9 cellular contexts compared by ENCODE assay signal in the genomic region with DNA sequence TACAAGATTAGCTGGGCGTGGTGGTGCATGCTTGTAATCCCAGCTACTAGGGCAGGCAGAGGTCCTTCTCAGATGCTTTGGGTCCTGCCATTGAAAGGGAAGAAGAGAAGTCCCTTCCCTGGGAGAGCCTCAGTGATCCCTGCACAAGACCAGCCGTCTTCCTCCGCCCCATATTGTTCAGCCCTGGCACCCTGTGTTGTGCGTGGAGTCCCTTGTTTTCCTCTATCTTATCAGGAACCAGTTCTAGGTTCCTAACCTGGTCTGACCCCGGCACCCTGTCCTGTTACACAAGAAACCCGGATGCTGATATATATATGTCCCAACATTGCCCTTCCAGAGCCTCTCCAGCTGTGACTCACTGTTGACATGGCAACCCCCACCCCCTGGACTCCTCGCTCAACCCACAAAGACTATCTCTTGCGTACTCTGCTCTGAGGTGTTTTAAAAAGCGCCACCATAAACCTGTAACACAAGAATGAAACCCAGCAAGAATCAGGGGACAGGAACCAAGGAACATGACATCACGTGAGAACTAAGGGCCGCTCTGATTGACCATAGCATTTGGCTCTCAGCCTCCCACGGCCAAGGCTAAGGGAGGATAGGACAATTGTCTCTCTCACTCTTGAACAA. TPM values are rescaled to one million over a fixed set of nuclear protein-coding genes. Genes with fewer than 3 reads are reported as not detected.
DNase-seq lines count a peak whose midpoint lies in the region; ATAC-seq, FAIRE-seq and TF ChIP-seq lines count a peak whose summit lies in the region.
"Had no signal": no experiment of that assay in that cellular context is flagged by ENCODE, and none has a peak within 500 bp of the region (broad histone marks: within the 10 kb centered on the region; RNA-seq: fewer than 3 reads in every experiment).

No MANE protein-coding gene starts in this region.

- H2BK15ac ChIP-seq in mesenchymal stem cell (ENCODE audit: low read depth, poor library complexity, severe bottlenecking), result no peak overlapping the region

- H3K27me3 Mint-ChIP-seq in Calu3 (ENCODE audit: unreplicated experiment), result no peaks in the 10 kb centered on the region

- no peak overlapping the region for H3K27ac ChIP-seq in mesenchymal stem cell (ENCODE audit: low read length, poor library complexity, severe bottlenecking)
- H3K27ac ChIP-seq: ascending aorta had no signal

- peaks cover 33% of the 10 kb centered on the region for H3K4me1 Mint-ChIP-seq in Calu3 (ENCODE audit: low read depth, unreplicated experiment)

- H3K4me1 ChIP-seq in adipocyte (ENCODE audit: control insufficient read depth, insufficient read depth, low read length) (peaks cover 51% of the 10 kb centered on the region), mesenchymal stem cell (ENCODE audit: control insufficient read depth, insufficient read depth, low read depth, low read length) (peaks cover 9% of the 10 kb centered on the region)

- no peak overlapping the region for H2AK5ac ChIP-seq in mesenchymal stem cell (ENCODE audit: low read length, severe bottlenecking)

- H3K4me3 Mint-ChIP-seq in Calu3 (ENCODE audit: low read depth, unreplicated experiment), result no peak overlapping the region

- BruUV-seq in Calu3 (replicated peaks; lab: Mats Ljungman, UMichigan), result no TSS peak

- TF ChIP-seq CTCF in Calu3 (IDR thresholded peaks at IDR 0.05; ENCODE audit: unreplicated experiment), result no peak

- H4K8ac ChIP-seq in mesenchymal stem cell (ENCODE audit: low read length), result no peak overlapping the region

- no peak for FAIRE-seq in HTR-8/SVneo (lab: Jason Lieb, UNC)

- H3K36me3 ChIP-seq in adipocyte (ENCODE audit: control insufficient read depth, insufficient read depth, low read length, severe bottlenecking), result no peaks in the 10 kb centered on the region
- H3K36me3 ChIP-seq in mesenchymal stem cell (ENCODE audit: control insufficient read depth in 1 of 2, insufficient read depth in 2 of 2, low read depth in 1 of 2, low read length in 2 of 2), result peaks cover 0 to 23% of the 10 kb centered on the region in 2 experiments
- H3K36me3 ChIP-seq: ascending aorta had no signal

- no peak overlapping the region for H4K91ac ChIP-seq in mesenchymal stem cell (ENCODE audit: low read length)

- H3K4me2 ChIP-seq in mesenchymal stem cell (ENCODE audit: low read length, poor library complexity, severe bottlenecking), result no peak overlapping the region

- DNase-seq in Calu3, result peak; percentile 76
- DNase-seq in HTR-8/SVneo (ENCODE audit: insufficient read length, low spot score), result peak; percentile 69
- DNase-seq in adipocyte (ENCODE audit: low read depth), result peak; percentile 15
- peak; percentile 80 for DNase-seq in mesenchymal stem cell
- DNase-seq in NCI-H2081 treated with DMSO at 0.1 percent for 48 hours (lab: John Stamatoyannopoulos, UW), result no peak
- DNase-seq in activated T-cell treated with anti-CD3 and anti-CD28 coated beads for 4 hours, result no peak

- no peaks in the 10 kb centered on the region for H3K9me3 Mint-ChIP-seq in Calu3 (ENCODE audit: low read depth, unreplicated experiment)

- no peak overlapping the region for H3K23ac ChIP-seq in mesenchymal stem cell (ENCODE audit: low read length in 2 of 2)

- peak overlapping the region; percentile 62 for H3K27ac Mint-ChIP-seq in Calu3 (ENCODE audit: unreplicated experiment)

- intact Hi-C loops in Calu3 (cut with micrococcal nuclease; ENCODE audit: unreplicated experiment), result no loop called here

- H3K27me3 ChIP-seq in adipocyte (replicated peaks; ENCODE audit: control insufficient read depth, insufficient read depth, low read length), result no peaks in the 10 kb centered on the region
- peaks cover 0 to 39% of the 10 kb centered on the region in 2 experiments for H3K27me3 ChIP-seq in mesenchymal stem cell (ENCODE audit: control insufficient read depth in 1 of 2, insufficient read depth in 1 of 2, low read length in 2 of 2)
- H3K27me3 ChIP-seq: ascending aorta had no signal

- H2AFZ ChIP-seq in mesenchymal stem cell (ENCODE audit: low read depth, low read length), result no peak overlapping the region

- no peak overlapping the region for H2BK120ac ChIP-seq in mesenchymal stem cell (ENCODE audit: low read depth, low read length)

- H3K9ac ChIP-seq in adipocyte (ENCODE audit: low read length), result no peak overlapping the region
- peak overlapping the region; percentile 64 for H3K9ac ChIP-seq in mesenchymal stem cell (ENCODE audit: low read length)

- H3K4ac ChIP-seq in mesenchymal stem cell (ENCODE audit: low read depth in 1 of 2, low read length in 2 of 2), result no peak overlapping the region

- no peak overlapping the region for H3K18ac ChIP-seq in mesenchymal stem cell (ENCODE audit: low read depth in 1 of 2, low read length in 2 of 2)

- peak overlapping the region; percentile 43 for H3K4me3 ChIP-seq in adipocyte (ENCODE audit: low read length)
- H3K4me3 ChIP-seq in mesenchymal stem cell (ENCODE audit: insufficient read depth in 1 of 2, low read depth in 1 of 2, low read length in 2 of 2), result peak overlapping the region in 1 of 2 experiments; percentile 59
- H3K4me3 ChIP-seq: ascending aorta had no signal

- H2BK12ac ChIP-seq in mesenchymal stem cell (ENCODE audit: low read length in 2 of 2), result no peak overlapping the region

- H3K9me3 ChIP-seq in adipocyte (ENCODE audit: control insufficient read depth, low read length), result no peaks in the 10 kb centered on the region
- H3K9me3 ChIP-seq in mesenchymal stem cell (ENCODE audit: control insufficient read depth, low read length), result no peaks in the 10 kb centered on the region
- H3K9me3 ChIP-seq: ascending aorta had no signal

- peaks cover 23% of the 10 kb centered on the region for H3K36me3 Mint-ChIP-seq in Calu3 (ENCODE audit: insufficient read depth, unreplicated experiment)

- 72% methylated on average over 12 of the region's 12 CpGs for whole genome bisulfite sequencing in mesenchymal stem cell

- no peaks in the 10 kb centered on the region for H3K79me1 ChIP-seq in mesenchymal stem cell (replicated peaks; ENCODE audit: low read length, poor library complexity, severe bottlenecking)

- H2BK5ac ChIP-seq in mesenchymal stem cell (ENCODE audit: low read depth, low read length, poor library complexity, severe bottlenecking), result no peak overlapping the region

- H3K14ac ChIP-seq in mesenchymal stem cell (ENCODE audit: low read length in 2 of 2), result no peak overlapping the region

- CTCF ChIA-PET in Calu3 (lab: Charles Lee), result interaction anchor here (0.6 kb wide), 1 partner anchor 9 kb away, joined by 3 read pairs; no protein-coding TSS in a partner anchor

- no peak for ATAC-seq in HG03521 (IDR thresholded peaks at IDR 0.05; ENCODE audit: unreplicated experiment)
- no peak for ATAC-seq in GM18870 (IDR thresholded peaks at IDR 0.05; ENCODE audit: unreplicated experiment)

RNA-seq across cellular contexts. Expression of gene MX2, which starts 4.8 kb away (rescaled TPM):
- 17.6 and 65.2 TPM in 2 replicates for total RNA-seq in Calu3 (2022)
- polyA plus RNA-seq in mesenchymal stem cell (2013, experiment 1 of 2), result 6.2 TPM
- 6.3 TPM for polyA plus RNA-seq in mesenchymal stem cell (2013, experiment 2 of 2)

RNA-seq across cellular contexts. Expression of gene FAM3B, which starts 50.0 kb away (rescaled TPM):
- 0.47 and 0.71 TPM in 2 replicates for total RNA-seq in Calu3 (2022)
- not detected for polyA plus RNA-seq in mesenchymal stem cell (2013, experiment 1 of 2)
- not detected for polyA plus RNA-seq in mesenchymal stem cell (2013, experiment 2 of 2)
- total RNA-seq: ascending aorta had no signal

RNA-seq across cellular contexts. Expression of gene MX1, which starts 59.4 kb away (rescaled TPM):
- 175 and 504 TPM in 2 replicates for total RNA-seq in Calu3 (2022)
- 6.6 TPM for polyA plus RNA-seq in mesenchymal stem cell (2013, experiment 1 of 2)
- 6.5 TPM for polyA plus RNA-seq in mesenchymal stem cell (2013, experiment 2 of 2)

Comparison
In these comparisons a context has a peak if more than half of its experiments do, and no peak if none do; other contexts are left out.
1. DNase-seq: peak in Calu3 (single experiment), HTR-8/SVneo (single experiment), adipocyte (single experiment) and mesenchymal stem cell (single experiment); none in NCI-H2081 treated with DMSO at 0.1 percent for 48 hours (single experiment) and activated T-cell treated with anti-CD3 and anti-CD28 coated beads for 4 hours (single experiment).